Comparison of ENCODE assay signal across 21 cellular contexts in genomic region chr1:15455522-15455921, GRCh38. TPM values are rescaled to one million over a fixed set of nuclear protein-coding genes. Genes with fewer than 3 reads are reported as not detected.
DNase-seq lines count a peak whose midpoint lies in the region; ATAC-seq and TF ChIP-seq lines count a peak whose summit lies in the region.
"Had no signal": no experiment of that assay in that cellular context is flagged by ENCODE, and none has a peak within 500 bp of the region (broad histone marks: within the 10 kb centered on the region; RNA-seq: fewer than 3 reads in every experiment).

No MANE protein-coding gene starts in this region.

- peaks cover 2% of the 10 kb centered on the region for H3K27me3 Mint-ChIP-seq in mesothelial cell of epicardium (ENCODE audit: low read depth)
- H3K27me3 Mint-ChIP-seq: activated naive CD8-positive, alpha-beta T cell had no signal

- H3K27ac ChIP-seq in body of pancreas (peak overlapping the region; percentile 83 to 87 (median 84)), osteoblast (ENCODE audit: low read depth, low read length) (no peak overlapping the region)
- H3K27ac ChIP-seq: prostate gland, tibial nerve had no signal

- TF ChIP-seq POLR2A in body of pancreas (IDR thresholded peaks at IDR 0.05) = no peak

- H3K27me3 ChIP-seq in body of pancreas (no peaks in the 10 kb centered on the region), osteoblast (ENCODE audit: insufficient read depth, low read length) (no peaks in the 10 kb centered on the region)
- H3K27me3 ChIP-seq: tibial nerve had no signal

- no peaks in the 10 kb centered on the region for H4K20me1 ChIP-seq in osteoblast (ENCODE audit: insufficient read depth, low read length)

- no peak overlapping the region for H3K4me2 ChIP-seq in osteoblast (ENCODE audit: insufficient read depth, low read length)
- H3K4me2 ChIP-seq: SK-N-SH had no signal

- no peak overlapping the region for H3K27ac Mint-ChIP-seq in mesothelial cell of epicardium
- H3K27ac Mint-ChIP-seq: activated CD4-positive, alpha-beta memory T cell treated with anti-CD3 and anti-CD28 coated beads for 36 hours; activated naive CD8-positive, alpha-beta T cell; stimulated activated naive B cell treated with anti-CD40 and anti-IgM and Interleukin-4, amounts not matched to agents 10 μg/mL and 1 μg/mL and 100 μg/mL, for 72 hours had no signal

- H3K4me3 Mint-ChIP-seq in mesothelial cell of epicardium = no peak overlapping the region
- H3K4me3 Mint-ChIP-seq: activated CD4-positive, alpha-beta memory T cell treated with anti-CD3 and anti-CD28 coated beads for 36 hours; activated naive CD8-positive, alpha-beta T cell; stimulated activated naive B cell treated with anti-CD40 and anti-IgM and Interleukin-4, amounts not matched to agents 10 μg/mL and 1 μg/mL and 100 μg/mL, for 72 hours had no signal

- H3K79me2 ChIP-seq in osteoblast (ENCODE audit: insufficient read depth, low read length) = no peaks in the 10 kb centered on the region

- no peaks in the 10 kb centered on the region for H3K36me3 Mint-ChIP-seq in mesothelial cell of epicardium
- H3K36me3 Mint-ChIP-seq: activated CD4-positive, alpha-beta memory T cell treated with anti-CD3 and anti-CD28 coated beads for 36 hours; activated naive CD8-positive, alpha-beta T cell; stimulated activated naive B cell treated with anti-CD40 and anti-IgM and Interleukin-4, amounts not matched to agents 10 μg/mL and 1 μg/mL and 100 μg/mL, for 72 hours had no signal

- H3K4me3 ChIP-seq in body of pancreas (no peak overlapping the region), osteoblast (ENCODE audit: insufficient read depth, low read length) (no peak overlapping the region)
- H3K4me3 ChIP-seq: prostate gland, tibial nerve had no signal

- H3K9me3 Mint-ChIP-seq in mesothelial cell of epicardium = peaks cover 6% of the 10 kb centered on the region
- H3K9me3 Mint-ChIP-seq: activated CD4-positive, alpha-beta memory T cell treated with anti-CD3 and anti-CD28 coated beads for 36 hours; stimulated activated naive B cell treated with anti-CD40 and anti-IgM and Interleukin-4, amounts not matched to agents 10 μg/mL and 1 μg/mL and 100 μg/mL, for 72 hours had no signal

- peaks cover 87% of the 10 kb centered on the region for H3K4me1 ChIP-seq in body of pancreas
- peaks cover 18% of the 10 kb centered on the region for H3K4me1 ChIP-seq in osteoblast (ENCODE audit: insufficient read depth, low read length)
- H3K4me1 ChIP-seq: prostate gland, tibial nerve had no signal

- WGBS in body of pancreas, 2 donors = 56 to 62% methylated on average over 3 to 6 of the region's 6 CpGs

- no peak for TF ChIP-seq CTCF in body of pancreas (IDR thresholded peaks at IDR 0.05)
- TF ChIP-seq CTCF in osteoblast (IDR thresholded peaks at IDR 0.05; ENCODE audit: extremely low read depth, low read depth, low read length) = no peak
- no peak for TF ChIP-seq CTCF in mesothelial cell of epicardium (IDR thresholded peaks at IDR 0.05; ENCODE audit: unreplicated experiment)

- peak; percentile 31 for ATAC-seq in body of pancreas
- ATAC-seq: stimulated activated naive B cell treated with anti-CD40 and anti-IgM and Interleukin-4, amounts not matched to agents 10 μg/mL and 1 μg/mL and 100 μg/mL, for 72 hours had no signal

- DNase-seq in HCEC 1CT = peak; percentile 17
- peak; percentile 60 to 68 for DNase-seq in NOMO-1 (lab: John Stamatoyannopoulos, UW; ENCODE audit: unreplicated experiment in 2 of 2)
- DNase-seq in body of pancreas = peak; percentile 64 to 85 (median 80)
- DNase-seq in osteoblast (ENCODE audit: insufficient read length, low spot score, missing footprints) = peak; percentile 50
- no peak for DNase-seq in mesothelial cell of epicardium (ENCODE audit: low spot score in 2 of 2, unreplicated experiment in 2 of 2)
- no peak for DNase-seq in T1000 (lab: John Stamatoyannopoulos, UW)
- DNase-seq in kidney tubule cell (ENCODE audit: low spot score) = no peak
- DNase-seq in effector CD4-positive, alpha-beta T cell = no peak
- DNase-seq: activated CD4-positive, alpha-beta memory T cell treated with anti-CD3 and anti-CD28 coated beads for 36 hours; activated T-cell treated with anti-CD3 and anti-CD28 coated beads, Interleukin-2, amount 50 U/mL, for 48 hours; C1 segment of cervical spinal cord; caudate nucleus; foreskin melanocyte; SK-N-SH; stimulated activated naive B cell treated with anti-CD40 and anti-IgM and Interleukin-4, amounts not matched to agents 10 μg/mL and 1 μg/mL and 100 μg/mL, for 72 hours had no signal

- H2AFZ ChIP-seq in osteoblast (ENCODE audit: low read length) = no peak overlapping the region

- intact Hi-C loops in body of pancreas (cut with DNase I) = no loop called here

- peaks cover 22% of the 10 kb centered on the region for H3K4me1 Mint-ChIP-seq in mesothelial cell of epicardium

- H3K36me3 ChIP-seq in body of pancreas (replicated peaks in 1 of 2; ENCODE audit: insufficient read depth in 1 of 2, low read depth in 2 of 2) (no peaks in the 10 kb centered on the region), osteoblast (ENCODE audit: insufficient read depth, low read length) (no peaks in the 10 kb centered on the region)
- H3K36me3 ChIP-seq: prostate gland, tibial nerve had no signal

- H3K9me3 ChIP-seq in body of pancreas (no peaks in the 10 kb centered on the region), osteoblast (ENCODE audit: low read depth, low read length) (peaks cover 3% of the 10 kb centered on the region)
- H3K9me3 ChIP-seq: prostate gland, SK-N-SH had no signal

RNA-seq across cellular contexts. Expression of gene CELA2A, which starts 1.0 kb away (rescaled TPM):
- total RNA-seq in body of pancreas (over 10,000 TPM in 1 of 2 donors, 1,000 to 10,000 TPM in 1; 4,384 to 21,046 TPM), osteoblast (not detected in 2 replicates), mesothelial cell of epicardium (not detected in 3 replicates)
- total RNA-seq: activated CD4-positive, alpha-beta memory T cell treated with anti-CD3 and anti-CD28 coated beads for 36 hours; liver; myocyte; OCI-LY7 had no signal

RNA-seq across cellular contexts. Expression of gene CTRC, which starts 17.3 kb away (rescaled TPM):
- total RNA-seq in body of pancreas = over 10,000 TPM in 1 of 2 donors, 1,000 to 10,000 TPM in 1; 6,275 to 13,040 TPM
- not detected in 2 replicates for total RNA-seq in osteoblast
- 0.13 to 1.2 TPM (median 0.38 TPM) in 3 replicates for total RNA-seq in mesothelial cell of epicardium
- total RNA-seq: liver, OCI-LY7, prostate gland had no signal

RNA-seq across cellular contexts. Expression of gene CELA2B, which starts 20.4 kb away (rescaled TPM):
- total RNA-seq in body of pancreas (1,000 to 10,000 TPM in 1 of 2 donors, 100 to 1,000 TPM in 1; 333 to 1,481 TPM), osteoblast (0.36 TPM in 1 of 2 replicates, not detected in the other), mesothelial cell of epicardium (not detected in 3 replicates)
- total RNA-seq: activated CD4-positive, alpha-beta memory T cell treated with anti-CD3 and anti-CD28 coated beads for 36 hours; liver; OCI-LY7; tibial nerve had no signal

RNA-seq across cellular contexts. Expression of gene EFHD2, which starts 45.8 kb away (rescaled TPM):
- total RNA-seq in body of pancreas (10 to 100 TPM; 56.7 to 78.6 TPM), osteoblast (35.8 and 36.8 TPM in 2 replicates), mesothelial cell of epicardium (16.2 to 18.0 TPM (median 17.5 TPM) in 3 replicates)

Comparison
In these comparisons a context has a peak if more than half of its experiments do, and no peak if none do; other contexts are left out.
1. DNase-seq: peak in HCEC 1CT (single experiment), NOMO-1 (2 of 2), body of pancreas (4 of 4) and osteoblast (single experiment); none in mesothelial cell of epicardium (0 of 2), T1000 (single experiment), kidney tubule cell (single experiment) and effector CD4-positive, alpha-beta T cell (single experiment).
2. RNA of gene CELA2A, which starts 1.0 kb away (total RNA-seq): 4,384 to 21,046 TPM in body of pancreas; not detected in mesothelial cell of epicardium and not detected in osteoblast; every median in the first group is over 1,000 times any median in the second.
3. RNA of gene CTRC, which starts 17.3 kb away (total RNA-seq): 6,275 to 13,040 TPM in body of pancreas; 0.13 to 1.2 TPM in mesothelial cell of epicardium and not detected in osteoblast; every median in the first group is over 1,000 times any median in the second.
4. RNA of gene CELA2B, which starts 20.4 kb away (total RNA-seq): 333 to 1,481 TPM in body of pancreas; 0.36 TPM in osteoblast and not detected in mesothelial cell of epicardium; every median in the first group is over 100 times any median in the second.